18 cellular contexts compared by ENCODE assay signal in genomic region chr10:97762816-97763215, GRCh38. TPM values are rescaled to one million over a fixed set of nuclear protein-coding genes. Genes with fewer than 3 reads are reported as not detected.
DNase-seq lines count a peak whose midpoint lies in the region; ATAC-seq, FAIRE-seq and TF ChIP-seq lines count a peak whose summit lies in the region.
"Had no signal": no experiment of that assay in that cellular context is flagged by ENCODE, and none has a peak within 500 bp of the region (broad histone marks: within the 10 kb centered on the region; RNA-seq: fewer than 3 reads in every experiment).

No MANE protein-coding gene starts in this region.

- CTCF ChIA-PET in HepG2 (lab: Yijun Ruan, JAX; ENCODE audit: low intra/inter-chr PET ratio, low total read pairs), result no interaction called here

- H3K27me3 Mint-ChIP-seq in stimulated activated naive B cell treated with anti-CD40 and anti-IgM and Interleukin-4, amounts not matched to agents 10 μg/mL and 1 μg/mL and 100 μg/mL, for 72 hours, result no peaks in the 10 kb centered on the region
- H3K27me3 Mint-ChIP-seq: activated naive CD4-positive, alpha-beta T cell treated with anti-CD3 and anti-CD28 coated beads, Interleukin-2, amount 50 U/mL, for 24 hours; stimulated activated naive CD8-positive, alpha-beta T cell treated with anti-CD3 and anti-CD28 coated beads, Interleukin-15, Interleukin-2, amounts not matched to agents 100 ng/mL and 50 ng/mL, for 24 hours had no signal

- H3K4me1 ChIP-seq in SJCRH30 (peaks cover 68% of the 10 kb centered on the region), HepG2 (ENCODE audit: insufficient read depth, low read length) (peaks cover 49% of the 10 kb centered on the region)

- 17% methylated on average over 1 of the region's 5 CpGs for WGBS in HepG2 (ENCODE audit: low lambda C conversion rate)

- TF ChIP-seq EP300 in HepG2 (IDR thresholded peaks at IDR 0.05; ENCODE audit: low read depth in 2 of 2, low read length in 2 of 2), result no peak
- no peak for TF ChIP-seq EP300 in HepG2 (CRISPR knock-in tag; IDR thresholded peaks at IDR 0.05; ENCODE audit: borderline replicate concordance)

- no peak overlapping the region for H3K27ac Mint-ChIP-seq in stimulated activated naive B cell treated with anti-CD40 and anti-IgM and Interleukin-4, amounts not matched to agents 10 μg/mL and 1 μg/mL and 100 μg/mL, for 72 hours
- H3K27ac Mint-ChIP-seq: CD8-positive, alpha-beta memory T cell; stimulated activated naive CD8-positive, alpha-beta T cell treated with anti-CD3 and anti-CD28 coated beads, Interleukin-15, Interleukin-2, amounts not matched to agents 100 ng/mL and 50 ng/mL, for 24 hours had no signal

- ATAC-seq in HepG2 (peak; percentile 64), GM18868 (IDR thresholded peaks at IDR 0.05; ENCODE audit: unreplicated experiment) (no peak)
- no peak for ATAC-seq in stimulated activated naive B cell treated with anti-CD40 and anti-IgM and Interleukin-4, amounts not matched to agents 10 μg/mL and 1 μg/mL and 100 μg/mL, for 72 hours (replicated peaks)
- ATAC-seq: esophagus mucosa, SK-N-SH treated with all-trans-retinoic acid at 6 μM for 48 hours had no signal

- FAIRE-seq in HepG2 (lab: Jason Lieb, UNC), result peak; percentile 47
- FAIRE-seq: colon had no signal

- 0 out of 2 replicates have a peak overlapping the region, but pooled peaks have one; percentile 11 for H3K9ac ChIP-seq in HepG2 (ENCODE audit: insufficient read depth, low read depth, low read length)

- no peaks in the 10 kb centered on the region for H3K9me3 ChIP-seq in SJCRH30 (replicated peaks)
- H3K9me3 ChIP-seq in HepG2 (ENCODE audit: low read length), result no peaks in the 10 kb centered on the region

- H4K20me1 ChIP-seq in HepG2 (ENCODE audit: insufficient read depth, low read length), result no peaks in the 10 kb centered on the region

- no peak for TF ChIP-seq POLR2A in HepG2 (IDR thresholded peaks at IDR 0.05; ENCODE audit: insufficient read depth in 1 of 2, low read depth in 2 of 2, low read length in 2 of 2)

- no peaks in the 10 kb centered on the region for H3K9me3 Mint-ChIP-seq in stimulated activated naive B cell treated with anti-CD40 and anti-IgM and Interleukin-4, amounts not matched to agents 10 μg/mL and 1 μg/mL and 100 μg/mL, for 72 hours
- H3K9me3 Mint-ChIP-seq: activated naive CD4-positive, alpha-beta T cell treated with anti-CD3 and anti-CD28 coated beads, Interleukin-2, amount 50 U/mL, for 24 hours; CD8-positive, alpha-beta memory T cell; stimulated activated naive CD8-positive, alpha-beta T cell treated with anti-CD3 and anti-CD28 coated beads, Interleukin-15, Interleukin-2, amounts not matched to agents 100 ng/mL and 50 ng/mL, for 24 hours had no signal

- H3K4me3 Mint-ChIP-seq in stimulated activated naive B cell treated with anti-CD40 and anti-IgM and Interleukin-4, amounts not matched to agents 10 μg/mL and 1 μg/mL and 100 μg/mL, for 72 hours, result no peak overlapping the region
- H3K4me3 Mint-ChIP-seq: activated naive CD4-positive, alpha-beta T cell treated with anti-CD3 and anti-CD28 coated beads, Interleukin-2, amount 50 U/mL, for 24 hours; CD8-positive, alpha-beta memory T cell; stimulated activated naive CD8-positive, alpha-beta T cell treated with anti-CD3 and anti-CD28 coated beads, Interleukin-15, Interleukin-2, amounts not matched to agents 100 ng/mL and 50 ng/mL, for 24 hours had no signal

- H3K4me3 ChIP-seq in SJCRH30 (no peak overlapping the region), fibroblast of pulmonary artery (replicated peaks; ENCODE audit: low read depth, low read length) (no peak overlapping the region), HepG2 (replicated peaks in 1 of 3; ENCODE audit: insufficient read depth in 1 of 3, low read depth in 2 of 3, low read length in 3 of 3) (no peak overlapping the region)

- H3K36me3 Mint-ChIP-seq in stimulated activated naive B cell treated with anti-CD40 and anti-IgM and Interleukin-4, amounts not matched to agents 10 μg/mL and 1 μg/mL and 100 μg/mL, for 72 hours, result peaks cover 44 to 50% of the 10 kb centered on the region in 2 donors

- H3K36me3 ChIP-seq in SJCRH30 (peaks cover 8% of the 10 kb centered on the region), HepG2 (replicated peaks in 1 of 2; ENCODE audit: control insufficient read depth in 1 of 2, insufficient read depth in 2 of 2, low read length in 2 of 2) (peaks cover 6 to 23% of the 10 kb centered on the region in 2 experiments; a peak in 4 of 5 replicates)

- peaks cover 11% of the 10 kb centered on the region in 2 donors for H3K4me1 Mint-ChIP-seq in stimulated activated naive B cell treated with anti-CD40 and anti-IgM and Interleukin-4, amounts not matched to agents 10 μg/mL and 1 μg/mL and 100 μg/mL, for 72 hours
- H3K4me1 Mint-ChIP-seq: CD8-positive, alpha-beta memory T cell had no signal

- POLR2A ChIA-PET in HepG2 (lab: Yijun Ruan, JAX), result interaction anchor here (0.7 to 2.1 kb wide), 6 partner anchors 11 to 107 kb away, joined by 3 to 8 read pairs (median 4); partner anchors contain the start of gene ZFYVE27

- peak overlapping the region; percentile 23; the same call in 1 of the 2 replicates for H3K4me2 ChIP-seq in HepG2 (ENCODE audit: low read depth, low read length)

- in situ Hi-C loops in HepG2 (cut with HindIII; ENCODE audit: extremely low pct_ligation_motif_present, low pct_unique_long_range_greater_than_20kb), result no loop called here

- no peak for TF ChIP-seq RAD21 in HepG2 (CRISPR knock-in tag; IDR thresholded peaks at IDR 0.05)

- H3K79me2 ChIP-seq in HepG2 (ENCODE audit: insufficient read depth, low read length), result no peaks in the 10 kb centered on the region

- no peaks in the 10 kb centered on the region for H3K27me3 ChIP-seq in SJCRH30
- H3K27me3 ChIP-seq in HepG2 (ENCODE audit: control insufficient read depth in 1 of 2, insufficient read depth in 2 of 2, low read length in 2 of 2), result no peaks in the 10 kb centered on the region

- no peak for TF ChIP-seq CTCF in fibroblast of pulmonary artery (IDR thresholded peaks at IDR 0.05; ENCODE audit: low read length, missing control alignments)
- TF ChIP-seq CTCF in HepG2 (CRISPR knock-in tag; IDR thresholded peaks at IDR 0.05), result no peak

- peak overlapping the region; percentile 100 for H3K27ac ChIP-seq in SJCRH30
- peak overlapping the region; percentile 22 for H3K27ac ChIP-seq in HepG2 (ENCODE audit: extremely low read length, insufficient read depth, low read length)

- no peak overlapping the region for H2AFZ ChIP-seq in HepG2 (ENCODE audit: low read length)

- DNase-seq in SJCRH30 (peak; percentile 90), fibroblast of pulmonary artery (ENCODE audit: low read depth) (peak; percentile 12), HepG2 (ENCODE audit: low spot score) (peak; percentile 81), smooth muscle cell of the brain vasculature (ENCODE audit: low read depth, low spot score) (peak; percentile 18), SKM-1 (lab: John Stamatoyannopoulos, UW; ENCODE audit: unreplicated experiment) (no peak), EL (no peak)
- no peak for DNase-seq in stimulated activated naive B cell treated with anti-CD40 and anti-IgM and Interleukin-4, amounts not matched to agents 10 μg/mL and 1 μg/mL and 100 μg/mL, for 72 hours
- DNase-seq: CD8-positive, alpha-beta memory T cell; GF-D8; NCI-H1105 treated with DMSO at 0.1 percent for 48 hours; retina had no signal

- BruUV-seq in HepG2 (replicated peaks; lab: Mats Ljungman, UMichigan), result no TSS peak

- intact Hi-C loops in HepG2 (cut with micrococcal nuclease; ENCODE audit: unreplicated experiment), result loop anchor here (1.0 kb wide), 1 partner anchor 14 kb away; no protein-coding TSS in a partner anchor

RNA-seq across cellular contexts. Expression of gene SFRP5, which starts 9.0 kb away (rescaled TPM):
- not detected in 2 replicates for total RNA-seq in SJCRH30 (2014; rRNA removed; shearing (Covaris generic))
- 0.83 and 1.7 TPM in 2 replicates for total RNA-seq in HepG2 (2016; rRNA removed; fragmentation: Illumina TruSeq; extraction: Trizol)
- 0.09 and 0.61 TPM in 2 replicates for total RNA-seq in HepG2 (2016; cell fraction: cytosol; rRNA removed; fragmentation: Illumina TruSeq; extraction: Trizol; ENCODE audit: low read depth)
- total RNA-seq in HepG2 (2016; cell fraction: insoluble cytoplasmic fraction; rRNA removed; fragmentation: Illumina TruSeq; extraction: Trizol), result 0.89 and 2.0 TPM in 2 replicates
- total RNA-seq in HepG2 (2016; cell fraction: membrane; rRNA removed; fragmentation: Illumina TruSeq; extraction: Trizol), result 1.0 and 1.9 TPM in 2 replicates
- 1.2 and 1.3 TPM in 2 replicates for total RNA-seq in HepG2 (2016; cell fraction: nucleus; rRNA removed; fragmentation: Illumina TruSeq; extraction: Trizol)
- 0.16 and 0.32 TPM in 2 replicates for polyA plus RNA-seq in HepG2 (2011; rRNA removed)
- polyA plus RNA-seq in HepG2 (2011; cell fraction: cytosol; rRNA removed), result 0.19 and 0.67 TPM in 2 replicates
- 0.27 TPM in 1 of 2 replicates, not detected in the other for polyA plus RNA-seq in HepG2 (2011; cell fraction: nucleus; rRNA removed)
- polyA plus RNA-seq in HepG2 (2012), result 0.07 and 0.08 TPM in 2 replicates
- polyA plus RNA-seq in HepG2 (2016; cell fraction: cytosol; fragmentation: Illumina TruSeq; extraction: Trizol; ENCODE audit: low read depth), result 0.59 and 0.68 TPM in 2 replicates
- 1.1 and 1.2 TPM in 2 replicates for polyA plus RNA-seq in HepG2 (2016; cell fraction: insoluble cytoplasmic fraction; fragmentation: Illumina TruSeq; extraction: Trizol; ENCODE audit: low read depth)
- 0.91 and 1.5 TPM in 2 replicates for polyA plus RNA-seq in HepG2 (2016; cell fraction: membrane; fragmentation: Illumina TruSeq; extraction: Trizol; ENCODE audit: low read depth)
- 2.7 and 3.2 TPM in 2 replicates for polyA plus RNA-seq in HepG2 (2016; cell fraction: nucleus; fragmentation: Illumina TruSeq; extraction: Trizol; ENCODE audit: insufficient read depth, low read depth)
- 0.76 TPM in 1 of 2 replicates, not detected in the other for polyA minus RNA-seq in HepG2 (2011; rRNA and poly(A)+ RNA removed; ENCODE audit: low replicate concordance)
- polyA minus RNA-seq in HepG2 (2011; cell fraction: cytosol; rRNA and poly(A)+ RNA removed), result 0.79 TPM in 1 of 2 replicates, not detected in the other
- polyA minus RNA-seq in HepG2 (2011; cell fraction: nucleus; rRNA and poly(A)+ RNA removed), result not detected in 2 replicates
- total RNA-seq: CD8-positive, alpha-beta memory T cell; esophagus mucosa; NCI-H460 had no signal

RNA-seq across cellular contexts. Expression of gene ZFYVE27, which starts 25.9 kb away (rescaled TPM):
- 20.7 and 27.1 TPM in 2 replicates for total RNA-seq in SJCRH30 (2014; rRNA removed; shearing (Covaris generic))
- 6.1 and 19.7 TPM in 2 replicates for total RNA-seq in HepG2 (2016; rRNA removed; fragmentation: Illumina TruSeq; extraction: Trizol)
- total RNA-seq in HepG2 (2016; cell fraction: cytosol; rRNA removed; fragmentation: Illumina TruSeq; extraction: Trizol; ENCODE audit: low read depth), result 2.8 and 3.8 TPM in 2 replicates
- 5.8 and 20.5 TPM in 2 replicates for total RNA-seq in HepG2 (2016; cell fraction: insoluble cytoplasmic fraction; rRNA removed; fragmentation: Illumina TruSeq; extraction: Trizol)
- 4.5 and 6.1 TPM in 2 replicates for total RNA-seq in HepG2 (2016; cell fraction: membrane; rRNA removed; fragmentation: Illumina TruSeq; extraction: Trizol)
- 36.5 and 37.6 TPM in 2 replicates for total RNA-seq in HepG2 (2016; cell fraction: nucleus; rRNA removed; fragmentation: Illumina TruSeq; extraction: Trizol)
- 20.5 and 26.9 TPM in 2 replicates for polyA plus RNA-seq in HepG2 (2011; rRNA removed)
- polyA plus RNA-seq in HepG2 (2011; cell fraction: cytosol; rRNA removed), result 11.3 and 12.9 TPM in 2 replicates
- polyA plus RNA-seq in HepG2 (2011; cell fraction: nucleus; rRNA removed), result 107 and 112 TPM in 2 replicates
- 13.0 and 18.5 TPM in 2 replicates for polyA plus RNA-seq in HepG2 (2012)
- polyA plus RNA-seq in HepG2 (2016; cell fraction: cytosol; fragmentation: Illumina TruSeq; extraction: Trizol; ENCODE audit: low read depth), result 0.68 and 0.92 TPM in 2 replicates
- 4.2 and 4.9 TPM in 2 replicates for polyA plus RNA-seq in HepG2 (2016; cell fraction: insoluble cytoplasmic fraction; fragmentation: Illumina TruSeq; extraction: Trizol; ENCODE audit: low read depth)
- polyA plus RNA-seq in HepG2 (2016; cell fraction: membrane; fragmentation: Illumina TruSeq; extraction: Trizol; ENCODE audit: low read depth), result 1.7 and 2.1 TPM in 2 replicates
- 50.1 and 57.5 TPM in 2 replicates for polyA plus RNA-seq in HepG2 (2016; cell fraction: nucleus; fragmentation: Illumina TruSeq; extraction: Trizol; ENCODE audit: insufficient read depth, low read depth)
- polyA minus RNA-seq in HepG2 (2011; rRNA and poly(A)+ RNA removed; ENCODE audit: low replicate concordance), result 26.7 and 43.3 TPM in 2 replicates
- polyA minus RNA-seq in HepG2 (2011; cell fraction: cytosol; rRNA and poly(A)+ RNA removed), result 6.0 and 6.5 TPM in 2 replicates
- 45.2 and 45.3 TPM in 2 replicates for polyA minus RNA-seq in HepG2 (2011; cell fraction: nucleus; rRNA and poly(A)+ RNA removed)

RNA-seq across cellular contexts. Expression of gene MARVELD1, which starts 49.3 kb away (rescaled TPM):
- 29.8 and 30.4 TPM in 2 replicates for total RNA-seq in SJCRH30 (2014; rRNA removed; shearing (Covaris generic))
- not detected in 2 replicates for total RNA-seq in HepG2 (2016; rRNA removed; fragmentation: Illumina TruSeq; extraction: Trizol)
- not detected in 2 replicates for total RNA-seq in HepG2 (2016; cell fraction: cytosol; rRNA removed; fragmentation: Illumina TruSeq; extraction: Trizol; ENCODE audit: low read depth)
- total RNA-seq in HepG2 (2016; cell fraction: insoluble cytoplasmic fraction; rRNA removed; fragmentation: Illumina TruSeq; extraction: Trizol), result not detected in 2 replicates
- not detected in 2 replicates for total RNA-seq in HepG2 (2016; cell fraction: membrane; rRNA removed; fragmentation: Illumina TruSeq; extraction: Trizol)
- not detected in 2 replicates for total RNA-seq in HepG2 (2016; cell fraction: nucleus; rRNA removed; fragmentation: Illumina TruSeq; extraction: Trizol)
- polyA plus RNA-seq in HepG2 (2011; rRNA removed), result 0.08 TPM in 1 of 2 replicates, not detected in the other
- polyA plus RNA-seq in HepG2 (2011; cell fraction: cytosol; rRNA removed), result 0.03 TPM in 1 of 2 replicates, not detected in the other
- 0.03 and 0.26 TPM in 2 replicates for polyA plus RNA-seq in HepG2 (2011; cell fraction: nucleus; rRNA removed)
- polyA plus RNA-seq in HepG2 (2012), result not detected in 2 replicates
- not detected in 2 replicates for polyA plus RNA-seq in HepG2 (2016; cell fraction: cytosol; fragmentation: Illumina TruSeq; extraction: Trizol; ENCODE audit: low read depth)
- not detected in 2 replicates for polyA plus RNA-seq in HepG2 (2016; cell fraction: insoluble cytoplasmic fraction; fragmentation: Illumina TruSeq; extraction: Trizol; ENCODE audit: low read depth)
- polyA plus RNA-seq in HepG2 (2016; cell fraction: membrane; fragmentation: Illumina TruSeq; extraction: Trizol; ENCODE audit: low read depth), result not detected in 2 replicates
- polyA plus RNA-seq in HepG2 (2016; cell fraction: nucleus; fragmentation: Illumina TruSeq; extraction: Trizol; ENCODE audit: insufficient read depth, low read depth), result not detected in 2 replicates
- polyA minus RNA-seq in HepG2 (2011; rRNA and poly(A)+ RNA removed; ENCODE audit: low replicate concordance), result 33.8 TPM in 1 of 2 replicates, not detected in the other
- polyA minus RNA-seq in HepG2 (2011; cell fraction: cytosol; rRNA and poly(A)+ RNA removed), result not detected in 2 replicates
- 0.13 TPM in 1 of 2 replicates, not detected in the other for polyA minus RNA-seq in HepG2 (2011; cell fraction: nucleus; rRNA and poly(A)+ RNA removed)

Comparison
In these comparisons a context has a peak if more than half of its experiments do, and no peak if none do; other contexts are left out.
1. DNase-seq: peak in SJCRH30 (2 of 2), fibroblast of pulmonary artery (single experiment), HepG2 (single experiment) and smooth muscle cell of the brain vasculature (single experiment); none in SKM-1 (single experiment), EL (single experiment) and stimulated activated naive B cell treated with anti-CD40 and anti-IgM and Interleukin-4, amounts not matched to agents 10 μg/mL and 1 μg/mL and 100 μg/mL, for 72 hours (single experiment).
2. RNA of gene MARVELD1, which starts 49.3 kb away (total RNA-seq): 29.8 to 30.4 TPM in SJCRH30; not detected in HepG2; every median in the first group is over 10 times any median in the second.